Comparison of ENCODE assay signal across 17 cellular contexts in the genomic region with DNA sequence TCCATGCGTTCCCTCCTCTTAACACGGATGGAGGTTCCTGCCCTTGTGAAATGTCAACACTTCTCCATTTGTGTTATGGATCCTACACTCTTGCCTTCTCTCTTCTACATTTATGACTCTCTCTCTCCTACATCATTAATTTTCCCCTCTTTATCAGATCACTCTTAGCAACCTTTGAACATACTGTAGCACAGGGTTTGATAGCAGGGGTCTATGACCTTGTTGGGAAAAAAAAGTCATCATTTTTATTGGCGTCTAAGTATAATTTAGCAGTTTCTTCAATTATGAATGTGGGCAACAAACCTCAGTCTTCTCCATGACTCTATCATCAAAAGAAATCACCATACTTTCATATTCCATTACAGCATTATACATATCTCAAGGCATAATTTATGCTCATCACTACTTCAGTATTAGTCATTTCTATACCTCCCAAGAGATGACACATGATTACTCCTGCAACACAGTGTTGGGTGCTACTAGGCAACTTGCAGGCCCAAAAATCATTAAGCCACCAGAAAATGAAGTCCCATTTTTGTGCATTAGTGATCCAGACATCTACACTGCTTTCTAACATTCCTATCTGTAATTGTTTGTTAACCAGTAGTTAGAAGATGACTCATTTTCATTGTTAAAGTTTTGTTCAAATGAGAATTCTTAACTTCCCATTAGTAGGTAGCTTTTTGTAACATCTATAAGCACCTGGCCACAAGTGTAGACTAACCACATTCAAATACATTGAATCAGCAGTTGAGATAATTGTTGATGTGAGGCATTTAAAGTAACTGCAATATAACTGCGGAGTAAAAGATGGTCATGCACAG. TPM values are rescaled to one million over a fixed set of nuclear protein-coding genes. Genes with fewer than 3 reads are reported as not detected.
DNase-seq lines count a peak whose midpoint lies in the region; ATAC-seq and TF ChIP-seq lines count a peak whose summit lies in the region.
"Had no signal": no experiment of that assay in that cellular context is flagged by ENCODE, and none has a peak within 500 bp of the region (broad histone marks: within the 10 kb centered on the region; RNA-seq: fewer than 3 reads in every experiment).

No MANE protein-coding gene starts in this region.

- peak overlapping the region; percentile 50 for H3K4me2 ChIP-seq in DOHH2 (ENCODE audit: low read length)

- DNase-seq in ELR (ENCODE audit: low read depth): peak; percentile 36
- no peak for DNase-seq in RWPE2 (ENCODE audit: low spot score)
- DNase-seq in epithelial cell of proximal tubule (ENCODE audit: low read depth): peak; percentile 15
- DNase-seq in COLO668 (lab: John Stamatoyannopoulos, UW; ENCODE audit: unreplicated experiment): no peak
- DNase-seq in NCI-H748 treated with DMSO at 0.1 percent for 48 hours (lab: John Stamatoyannopoulos, UW): no peak
- DNase-seq: CD8-positive, alpha-beta T cell; endodermal cell; heart left ventricle; HFFc6; MM.1S; NCI-H2171 treated with DMSO at 0.1 percent for 48 hours; posterior cingulate gyrus; upper lobe of right lung had no signal

- peaks cover 28% of the 10 kb centered on the region for H3K36me3 ChIP-seq in DOHH2 (ENCODE audit: control insufficient read depth, low read length)
- no peaks in the 10 kb centered on the region for H3K36me3 ChIP-seq in RWPE2 (ENCODE audit: low read depth)
- H3K36me3 ChIP-seq: heart left ventricle, upper lobe of right lung had no signal

- H3K4me1 ChIP-seq in DOHH2 (ENCODE audit: control insufficient read depth, low read length): peaks cover 95% of the 10 kb centered on the region
- peaks cover 16% of the 10 kb centered on the region for H3K4me1 ChIP-seq in RWPE2 (ENCODE audit: insufficient read depth, poor library complexity, severe bottlenecking)
- H3K4me1 ChIP-seq: heart left ventricle, upper lobe of right lung had no signal

- H4K20me1 ChIP-seq in DOHH2 (ENCODE audit: control insufficient read depth, insufficient read depth, low read depth, low read length): no peaks in the 10 kb centered on the region

- peak overlapping the region; percentile 45 for H3K4me3 ChIP-seq in DOHH2 (ENCODE audit: low read length)
- no peak overlapping the region for H3K4me3 ChIP-seq in RWPE2 (ENCODE audit: severe bottlenecking)
- no peak overlapping the region for H3K4me3 ChIP-seq in epithelial cell of proximal tubule (ENCODE audit: low read depth, low read length)
- H3K4me3 ChIP-seq: heart left ventricle, upper lobe of right lung had no signal

- peaks cover 8% of the 10 kb centered on the region; the same call in 1 of the 2 replicates for H3F3A ChIP-seq in DOHH2 (ENCODE audit: control insufficient read depth, insufficient read depth)

- peaks cover 72% of the 10 kb centered on the region for H3K79me2 ChIP-seq in DOHH2 (ENCODE audit: control insufficient read depth, low read length)

- H3K27ac ChIP-seq in DOHH2 (ENCODE audit: low read depth, low read length) (peak overlapping the region; percentile 64), RWPE2 (ENCODE audit: poor library complexity, severe bottlenecking) (peak overlapping the region; percentile 11)
- H3K27ac ChIP-seq: heart left ventricle, upper lobe of right lung had no signal

- H3K9me2 ChIP-seq in DOHH2 (replicated peaks; ENCODE audit: control insufficient read depth, low read length): no peaks in the 10 kb centered on the region

- ATAC-seq in RWPE2 (ENCODE audit: low read depth) (peak; percentile 86), HG02870 (IDR thresholded peaks at IDR 0.05; ENCODE audit: unreplicated experiment) (no peak)
- ATAC-seq: CD8-positive, alpha-beta T cell; heart left ventricle; upper lobe of right lung; WTC11 had no signal

- TF ChIP-seq CTCF in DOHH2 (IDR thresholded peaks at IDR 0.05; ENCODE audit: low read depth, low read length, poor library complexity, severe bottlenecking): no peak
- no peak for TF ChIP-seq CTCF in RWPE2 (IDR thresholded peaks at IDR 0.05; ENCODE audit: poor library complexity, severe bottlenecking)
- TF ChIP-seq CTCF in epithelial cell of proximal tubule (conservative IDR thresholded peaks at IDR 0.05; ENCODE audit: low read depth, low read length): no peak

- H3K27me3 ChIP-seq in DOHH2 (ENCODE audit: control insufficient read depth, low read length) (no peaks in the 10 kb centered on the region), RWPE2 (ENCODE audit: insufficient read depth, poor library complexity, severe bottlenecking) (no peaks in the 10 kb centered on the region)
- H3K27me3 ChIP-seq: heart left ventricle, upper lobe of right lung had no signal

- H3K9me3 ChIP-seq in DOHH2 (ENCODE audit: control insufficient read depth, insufficient read depth, low read length) (no peaks in the 10 kb centered on the region), RWPE2 (ENCODE audit: severe bottlenecking) (no peaks in the 10 kb centered on the region)
- H3K9me3 ChIP-seq: upper lobe of right lung had no signal

RNA-seq across cellular contexts. Expression of a gene that starts 9.5 kb away (rescaled TPM):
- 1.3 and 1.7 TPM in 2 replicates for total RNA-seq in epithelial cell of proximal tubule
- total RNA-seq: CD8-positive, alpha-beta T cell; HFFc6; mononuclear cell had no signal

RNA-seq across cellular contexts. Expression of a gene that starts 9.6 kb away (rescaled TPM):
- 1.7 and 5.1 TPM in 2 replicates for total RNA-seq in epithelial cell of proximal tubule

RNA-seq across cellular contexts. Expression of a gene that starts 44.5 kb away (rescaled TPM):
- total RNA-seq in epithelial cell of proximal tubule: 0.06 TPM in 1 of 2 replicates, not detected in the other
- total RNA-seq: CD8-positive, alpha-beta T cell; HFFc6; mononuclear cell had no signal

Comparison
In these comparisons a context has a peak if more than half of its experiments do, and no peak if none do; other contexts are left out.
1. DNase-seq: peak in ELR (single experiment) and epithelial cell of proximal tubule (single experiment); none in RWPE2 (single experiment), COLO668 (single experiment) and NCI-H748 treated with DMSO at 0.1 percent for 48 hours (single experiment).